In genomic region chr11:108246309-108246708, GRCh38 we compare ENCODE assay signal across 19 cellular contexts. TPM values are rescaled to one million over a fixed set of nuclear protein-coding genes. Genes with fewer than 3 reads are reported as not detected.
DNase-seq lines count a peak whose midpoint lies in the region; ATAC-seq, FAIRE-seq and TF ChIP-seq lines count a peak whose summit lies in the region.
"Had no signal": no experiment of that assay in that cellular context is flagged by ENCODE, and none has a peak within 500 bp of the region (broad histone marks: within the 10 kb centered on the region; RNA-seq: fewer than 3 reads in every experiment).

No MANE protein-coding gene starts in this region.

- no peak for TF ChIP-seq CTCF in CD8-positive, alpha-beta T cell (IDR thresholded peaks at IDR 0.05)
- no peak for TF ChIP-seq CTCF in K562 (IDR thresholded peaks at IDR 0.05 in 2 of 3, conservative IDR thresholded peaks at IDR 0.05 in 1 of 3; ENCODE audit: insufficient read depth in 2 of 3, low read depth in 1 of 3, low read length in 3 of 3)

- H3K36me3 Mint-ChIP-seq in activated naive CD4-positive, alpha-beta T cell treated with anti-CD3 and anti-CD28 coated beads for 36 hours (ENCODE audit: low read depth), result peaks cover 5% of the 10 kb centered on the region
- H3K36me3 Mint-ChIP-seq in CD8-positive, alpha-beta T cell, result peaks cover 68% of the 10 kb centered on the region
- peaks cover 13% of the 10 kb centered on the region for H3K36me3 Mint-ChIP-seq in natural killer cell treated with Interleukin-12 subunit alpha and Interleukin-12 subunit beta and Interleukin-15 and Interleukin-18, amount 100 ng/mL, for 72 hours
- peaks cover 75% of the 10 kb centered on the region for H3K36me3 Mint-ChIP-seq in activated CD4-positive, alpha-beta T cell treated with anti-CD3 and anti-CD28 coated beads, Interleukin-2, amount 10 ng/mL, durations not matched to agents 7 days and 5 days (ENCODE audit: low read depth)

- no peaks in the 10 kb centered on the region for H3K27me3 Mint-ChIP-seq in activated naive CD4-positive, alpha-beta T cell treated with anti-CD3 and anti-CD28 coated beads for 36 hours (ENCODE audit: low read depth)
- H3K27me3 Mint-ChIP-seq in CD8-positive, alpha-beta T cell (ENCODE audit: low read depth), result no peaks in the 10 kb centered on the region
- H3K27me3 Mint-ChIP-seq in natural killer cell treated with Interleukin-12 subunit alpha and Interleukin-12 subunit beta and Interleukin-15 and Interleukin-18, amount 100 ng/mL, for 72 hours, result no peaks in the 10 kb centered on the region
- H3K27me3 Mint-ChIP-seq in activated CD4-positive, alpha-beta T cell treated with anti-CD3 and anti-CD28 coated beads, Interleukin-2, amount 10 ng/mL, durations not matched to agents 7 days and 5 days, result no peaks in the 10 kb centered on the region

- H3K4me1 ChIP-seq in CD8-positive, alpha-beta T cell (ENCODE audit: insufficient read depth, low read length), result peaks cover 90% of the 10 kb centered on the region
- H3K4me1 ChIP-seq in K562 (replicated peaks in 1 of 2; ENCODE audit: control insufficient read depth in 2 of 2, insufficient read depth in 2 of 2, low read length in 2 of 2), result no peaks in the 10 kb centered on the region
- H3K4me1 ChIP-seq: Peyer's patch had no signal

- no peak overlapping the region for H3K4me2 ChIP-seq in K562 (ENCODE audit: insufficient read depth, low read length)

- no peaks in the 10 kb centered on the region for H4K20me1 ChIP-seq in K562 (replicated peaks; ENCODE audit: control insufficient read depth, insufficient read depth, low read length)

- no peak overlapping the region for H3K27ac ChIP-seq in CD8-positive, alpha-beta T cell (ENCODE audit: low read depth, low read length)
- H3K27ac ChIP-seq in K562 (ENCODE audit: extremely low read depth, low read depth, low read length), result no peak overlapping the region
- H3K27ac ChIP-seq: C4-2B, Peyer's patch had no signal

- DNase-seq in activated naive CD4-positive, alpha-beta T cell treated with anti-CD3 and anti-CD28 coated beads for 36 hours, result no peak
- DNase-seq in activated naive CD4-positive, alpha-beta T cell treated with Interleukin-2 at 50 U/mL for 16 hours, result no peak
- DNase-seq in CD8-positive, alpha-beta T cell, result no peak
- DNase-seq in K562 (ENCODE audit: extremely low read depth in 1 of 4, low spot score in 3 of 4) (no peak), activated gamma-delta T cell treated with Interleukin-2 at 50 U/mL for 16 hours (no peak), Ammon's horn (ENCODE audit: low spot score) (no peak)
- no peak for DNase-seq in natural killer cell treated with Interleukin-12 subunit alpha and Interleukin-12 subunit beta and Interleukin-15 and Interleukin-18, amount 100 ng/mL, for 72 hours (ENCODE audit: low spot score)
- no peak for DNase-seq in activated CD4-positive, alpha-beta T cell treated with anti-CD3 and anti-CD28 coated beads, Interleukin-2, amount 10 ng/mL, durations not matched to agents 7 days and 5 days
- DNase-seq: HFFc6, Karpas-422, MG63, NCI-H1092 treated with DMSO at 0.1 percent for 48 hours, NCI-H1694, NCI-H2107, NCI-H2227 treated with DMSO at 0.1 percent for 48 hours, NCI-H524, Peyer's patch had no signal

- no peak overlapping the region for H3K4me3 Mint-ChIP-seq in activated naive CD4-positive, alpha-beta T cell treated with anti-CD3 and anti-CD28 coated beads for 36 hours
- no peak overlapping the region for H3K4me3 Mint-ChIP-seq in CD8-positive, alpha-beta T cell
- no peak overlapping the region for H3K4me3 Mint-ChIP-seq in natural killer cell treated with Interleukin-12 subunit alpha and Interleukin-12 subunit beta and Interleukin-15 and Interleukin-18, amount 100 ng/mL, for 72 hours
- no peak overlapping the region for H3K4me3 Mint-ChIP-seq in activated CD4-positive, alpha-beta T cell treated with anti-CD3 and anti-CD28 coated beads, Interleukin-2, amount 10 ng/mL, durations not matched to agents 7 days and 5 days
- H3K4me3 Mint-ChIP-seq: HFFc6 had no signal

- H3K9ac ChIP-seq in K562 (ENCODE audit: insufficient read depth in 1 of 2, low read depth in 2 of 2, low read length in 2 of 2), result no peak overlapping the region

- H3K4me3 ChIP-seq in CD8-positive, alpha-beta T cell (ENCODE audit: low read depth, low read length), result no peak overlapping the region
- H3K4me3 ChIP-seq in K562, result no peak overlapping the region
- H3K4me3 ChIP-seq: MG63, Peyer's patch had no signal

- POLR2A ChIA-PET in CD8-positive, alpha-beta T cell (lab: Charles Lee), result interaction anchor here (1.9 to 4.2 kb wide), 3 partner anchors 10 to 24 kb away, joined by 8 to 32 read pairs (median 13); partner anchors contain the start of genes ATM and NPAT
- POLR2A ChIA-PET in K562 (lab: Yijun Ruan, JAX), result interaction anchor here (2.2 kb wide), 1 partner anchor 10 kb away, joined by 5 read pairs; no protein-coding TSS in a partner anchor
- POLR2A ChIA-PET in activated CD4-positive, alpha-beta T cell treated with anti-CD3 and anti-CD28 coated beads, Interleukin-2, amount 10 ng/mL, durations not matched to agents 7 days and 5 days (lab: Charles Lee), result no interaction called here

- H3K79me2 ChIP-seq in K562 (ENCODE audit: control insufficient read depth, insufficient read depth, low read length), result no peaks in the 10 kb centered on the region

- no peak for TF ChIP-seq EP300 in K562 (IDR thresholded peaks at IDR 0.05; ENCODE audit: low read length)

- peak overlapping the region; percentile 63 for H3K27ac Mint-ChIP-seq in activated naive CD4-positive, alpha-beta T cell treated with anti-CD3 and anti-CD28 coated beads for 36 hours
- H3K27ac Mint-ChIP-seq in CD8-positive, alpha-beta T cell, result peak overlapping the region; percentile 91
- H3K27ac Mint-ChIP-seq in natural killer cell treated with Interleukin-12 subunit alpha and Interleukin-12 subunit beta and Interleukin-15 and Interleukin-18, amount 100 ng/mL, for 72 hours, result peak overlapping the region; percentile 44 to 89
- H3K27ac Mint-ChIP-seq in activated CD4-positive, alpha-beta T cell treated with anti-CD3 and anti-CD28 coated beads, Interleukin-2, amount 10 ng/mL, durations not matched to agents 7 days and 5 days, result no peak overlapping the region
- H3K27ac Mint-ChIP-seq: HFFc6 had no signal

- intact Hi-C loops in activated naive CD4-positive, alpha-beta T cell treated with anti-CD3 and anti-CD28 coated beads for 36 hours (cut with micrococcal nuclease), result no loop called here
- intact Hi-C loops in CD8-positive, alpha-beta T cell (cut with DNase I, micrococcal nuclease), result loop anchor here in 1 of 2 experiments (1.0 kb wide), 1 partner anchor 10 kb away; no protein-coding TSS in a partner anchor
- intact Hi-C loops in K562 (cut with micrococcal nuclease), result no loop called here

- FAIRE-seq in K562 (lab: Jason Lieb, UNC), result no peak

- H3K4me1 Mint-ChIP-seq in activated naive CD4-positive, alpha-beta T cell treated with anti-CD3 and anti-CD28 coated beads for 36 hours (ENCODE audit: low read depth), result peaks cover 68% of the 10 kb centered on the region
- peaks cover 76% of the 10 kb centered on the region for H3K4me1 Mint-ChIP-seq in CD8-positive, alpha-beta T cell (ENCODE audit: low read depth)
- peaks cover 26 to 35% of the 10 kb centered on the region in 2 donors for H3K4me1 Mint-ChIP-seq in natural killer cell treated with Interleukin-12 subunit alpha and Interleukin-12 subunit beta and Interleukin-15 and Interleukin-18, amount 100 ng/mL, for 72 hours (ENCODE audit: low read depth in 2 of 2)
- peaks cover 46% of the 10 kb centered on the region for H3K4me1 Mint-ChIP-seq in activated CD4-positive, alpha-beta T cell treated with anti-CD3 and anti-CD28 coated beads, Interleukin-2, amount 10 ng/mL, durations not matched to agents 7 days and 5 days

- CTCF ChIA-PET in activated naive CD4-positive, alpha-beta T cell treated with anti-CD3 and anti-CD28 coated beads for 36 hours (lab: Charles Lee), result interaction anchor here (0.6 to 0.9 kb wide), 2 partner anchors 9 to 47 kb away, joined by 3 to 4 read pairs; no protein-coding TSS in a partner anchor
- CTCF ChIA-PET in CD8-positive, alpha-beta T cell (lab: Charles Lee), result interaction anchor here (1.0 kb wide), 1 partner anchor 25 kb away, joined by 5 read pairs; the partner anchor contains the start of gene NPAT
- CTCF ChIA-PET in K562 (lab: Yijun Ruan, JAX; ENCODE audit: low intra/inter-chr PET ratio), result no interaction called here
- CTCF ChIA-PET in activated CD4-positive, alpha-beta T cell treated with anti-CD3 and anti-CD28 coated beads, Interleukin-2, amount 10 ng/mL, durations not matched to agents 7 days and 5 days (lab: Charles Lee), result interaction anchor here (0.6 kb wide), 1 partner anchor 93 kb away, joined by 5 read pairs; no protein-coding TSS in a partner anchor

- BruUV-seq in K562 (replicated peaks; lab: Mats Ljungman, UMichigan), result no TSS peak

- TF ChIP-seq RAD21 in K562 (CRISPR knock-in tag; conservative IDR thresholded peaks at IDR 0.05 in 1 of 2, IDR thresholded peaks at IDR 0.05 in 1 of 2), result no peak

- WGBS in K562 (ENCODE audit: insufficient coverage, low coverage, missing lambda C conversion rate), result 73% methylated on average over 3 of the region's 3 CpGs

- in situ Hi-C loops in K562 (cut with MboI), result no loop called here

- no peaks in the 10 kb centered on the region for H3K9me1 ChIP-seq in K562 (ENCODE audit: control insufficient read depth, insufficient read depth, low read length)

- no peak overlapping the region for H2AFZ ChIP-seq in K562 (ENCODE audit: low read depth, low read length)

- H3K36me3 ChIP-seq in CD8-positive, alpha-beta T cell (ENCODE audit: insufficient read depth, low read length), result peaks cover 35% of the 10 kb centered on the region
- peaks cover 23% of the 10 kb centered on the region for H3K36me3 ChIP-seq in K562 (ENCODE audit: control insufficient read depth, insufficient read depth, low read length)

- TF ChIP-seq POLR2A in K562 (conservative IDR thresholded peaks at IDR 0.05), result no peak

- no peak for ATAC-seq in CD8-positive, alpha-beta T cell
- ATAC-seq in K562, result no peak
- ATAC-seq in natural killer cell treated with Interleukin-12 subunit alpha and Interleukin-12 subunit beta and Interleukin-15 and Interleukin-18, amount 100 ng/mL, for 72 hours, result no peak
- ATAC-seq: Right ventricle myocardium inferior had no signal

- no peaks in the 10 kb centered on the region for H3K9me3 Mint-ChIP-seq in activated naive CD4-positive, alpha-beta T cell treated with anti-CD3 and anti-CD28 coated beads for 36 hours
- no peaks in the 10 kb centered on the region for H3K9me3 Mint-ChIP-seq in CD8-positive, alpha-beta T cell
- H3K9me3 Mint-ChIP-seq in natural killer cell treated with Interleukin-12 subunit alpha and Interleukin-12 subunit beta and Interleukin-15 and Interleukin-18, amount 100 ng/mL, for 72 hours, result no peaks in the 10 kb centered on the region
- H3K9me3 Mint-ChIP-seq in activated CD4-positive, alpha-beta T cell treated with anti-CD3 and anti-CD28 coated beads, Interleukin-2, amount 10 ng/mL, durations not matched to agents 7 days and 5 days, result no peaks in the 10 kb centered on the region
- H3K9me3 Mint-ChIP-seq: HFFc6 had no signal

- H3K27me3 ChIP-seq in CD8-positive, alpha-beta T cell (ENCODE audit: insufficient read depth, low read length), result no peaks in the 10 kb centered on the region
- H3K27me3 ChIP-seq in K562 (ENCODE audit: control insufficient read depth in 2 of 2, insufficient read depth in 2 of 2, low read length in 2 of 2), result no peaks in the 10 kb centered on the region
- H3K27me3 ChIP-seq: MG63, Peyer's patch had no signal

- no peaks in the 10 kb centered on the region for H3K9me3 ChIP-seq in CD8-positive, alpha-beta T cell (ENCODE audit: low read length)
- no peaks in the 10 kb centered on the region for H3K9me3 ChIP-seq in K562 (replicated peaks; ENCODE audit: control insufficient read depth, insufficient read depth, low read depth, low read length)
- H3K9me3 ChIP-seq: MG63, Peyer's patch had no signal

RNA-seq across cellular contexts. Expression of gene ATM, which starts 23.4 kb away (rescaled TPM):
- total RNA-seq in activated naive CD4-positive, alpha-beta T cell treated with anti-CD3 and anti-CD28 coated beads for 36 hours, result 10 to 100 TPM; 29.5 to 30.6 TPM
- 100 to 1,000 TPM; 272 to 273 TPM for total RNA-seq in CD8-positive, alpha-beta T cell
- total RNA-seq in K562 (2011; cell fraction: chromatin; rRNA removed; ENCODE audit: low replicate concordance), result 94.8 and 383 TPM in 2 replicates
- total RNA-seq in K562 (2011; cell fraction: nucleolus; rRNA removed), result 55.4 and 62.4 TPM in 2 replicates
- total RNA-seq in K562 (2011; cell fraction: nucleoplasm; rRNA removed), result 146 and 241 TPM in 2 replicates
- total RNA-seq in K562 (2014; rRNA removed) (22.6 and 34.8 TPM in 2 replicates), K562 (2014; rRNA removed; fragmentation: Illumina TruSeq; extraction: Trizol) (44.0 and 45.4 TPM in 2 replicates), K562 (2015; rRNA removed; fragmentation: Illumina TruSeq; extraction: Trizol) (41.4 and 43.0 TPM in 2 replicates), K562 (2021) (26.2 and 26.9 TPM in 2 replicates)
- polyA plus RNA-seq in K562 (2011; rRNA removed) (42.4 and 46.8 TPM in 2 replicates), K562 (2014; fragmentation: Illumina TruSeq; extraction: Trizol) (16.8 and 23.0 TPM in 2 replicates), K562 (2014; fragmentation: Nextera tagmentation; extraction: Ambion mirVana) (1 to 10 TPM; 8.3 to 9.0 TPM), K562 (2014; rRNA removed) (24.3 and 24.7 TPM in 2 replicates)
- 6.2 and 19.0 TPM in 2 replicates for polyA plus RNA-seq in K562 (2011; cell fraction: cytosol; rRNA removed)
- 58.4 and 79.4 TPM in 2 replicates for polyA plus RNA-seq in K562 (2011; cell fraction: nucleus; rRNA removed)
- polyA plus RNA-seq in K562 (2012), result 11.2 and 15.4 TPM in 2 replicates
- 125 and 138 TPM in 2 replicates for polyA minus RNA-seq in K562 (2011; rRNA and poly(A)+ RNA removed)
- 19.8 and 31.4 TPM in 2 replicates for polyA minus RNA-seq in K562 (2011; cell fraction: cytosol; rRNA and poly(A)+ RNA removed)
- polyA minus RNA-seq in K562 (2011; cell fraction: nucleus; rRNA and poly(A)+ RNA removed), result 130 and 239 TPM in 2 replicates
- 100 to 1,000 TPM in 1 of 2 donors, 10 to 100 TPM in 1; 86.4 to 107 TPM for total RNA-seq in natural killer cell treated with Interleukin-12 subunit alpha and Interleukin-12 subunit beta and Interleukin-15 and Interleukin-18, amount 100 ng/mL, for 72 hours
- 100 to 1,000 TPM; 227 to 242 TPM for total RNA-seq in activated CD4-positive, alpha-beta T cell treated with anti-CD3 and anti-CD28 coated beads, Interleukin-2, amount 10 ng/mL, durations not matched to agents 7 days and 5 days

RNA-seq across cellular contexts. Expression of gene NPAT, which starts 23.9 kb away (rescaled TPM):
- 10 to 100 TPM; 22.2 to 22.3 TPM for total RNA-seq in activated naive CD4-positive, alpha-beta T cell treated with anti-CD3 and anti-CD28 coated beads for 36 hours
- total RNA-seq in CD8-positive, alpha-beta T cell, result 10 to 100 TPM; 24.6 to 26.4 TPM
- 23.8 and 90.2 TPM in 2 replicates for total RNA-seq in K562 (2011; cell fraction: chromatin; rRNA removed; ENCODE audit: low replicate concordance)
- total RNA-seq in K562 (2011; cell fraction: nucleolus; rRNA removed), result 13.3 and 24.3 TPM in 2 replicates
- total RNA-seq in K562 (2011; cell fraction: nucleoplasm; rRNA removed), result 29.5 and 35.3 TPM in 2 replicates
- total RNA-seq in K562 (2014; rRNA removed), result 16.1 and 18.8 TPM in 2 replicates
- total RNA-seq in K562 (2014; rRNA removed; fragmentation: Illumina TruSeq; extraction: Trizol), result 30.0 and 35.1 TPM in 2 replicates
- total RNA-seq in K562 (2015; rRNA removed; fragmentation: Illumina TruSeq; extraction: Trizol), result 27.4 and 27.7 TPM in 2 replicates
- 21.6 and 22.1 TPM in 2 replicates for total RNA-seq in K562 (2021)
- polyA plus RNA-seq in K562 (2011; rRNA removed), result 21.1 and 24.4 TPM in 2 replicates
- 5.4 and 8.4 TPM in 2 replicates for polyA plus RNA-seq in K562 (2011; cell fraction: cytosol; rRNA removed)
- 25.9 and 29.4 TPM in 2 replicates for polyA plus RNA-seq in K562 (2011; cell fraction: nucleus; rRNA removed)
- polyA plus RNA-seq in K562 (2012), result 8.5 and 11.3 TPM in 2 replicates
- 19.2 and 22.8 TPM in 2 replicates for polyA plus RNA-seq in K562 (2014; fragmentation: Illumina TruSeq; extraction: Trizol)
- polyA plus RNA-seq in K562 (2014; fragmentation: Nextera tagmentation; extraction: Ambion mirVana), result 10 to 100 TPM in 1 of 2 experiments, 1 to 10 TPM in 1; 8.8 to 11.1 TPM
- polyA plus RNA-seq in K562 (2014; rRNA removed), result 15.9 and 17.3 TPM in 2 replicates
- 56.2 and 59.9 TPM in 2 replicates for polyA minus RNA-seq in K562 (2011; rRNA and poly(A)+ RNA removed)
- polyA minus RNA-seq in K562 (2011; cell fraction: cytosol; rRNA and poly(A)+ RNA removed), result 14.9 and 19.6 TPM in 2 replicates
- polyA minus RNA-seq in K562 (2011; cell fraction: nucleus; rRNA and poly(A)+ RNA removed), result 22.9 and 42.9 TPM in 2 replicates
- 10 to 100 TPM; 31.1 to 35.8 TPM for total RNA-seq in natural killer cell treated with Interleukin-12 subunit alpha and Interleukin-12 subunit beta and Interleukin-15 and Interleukin-18, amount 100 ng/mL, for 72 hours
- total RNA-seq in activated CD4-positive, alpha-beta T cell treated with anti-CD3 and anti-CD28 coated beads, Interleukin-2, amount 10 ng/mL, durations not matched to agents 7 days and 5 days, result 10 to 100 TPM; 49.8 to 74.6 TPM
